Comparison of ENCODE assay signal across 27 cellular contexts in the genomic region with DNA sequence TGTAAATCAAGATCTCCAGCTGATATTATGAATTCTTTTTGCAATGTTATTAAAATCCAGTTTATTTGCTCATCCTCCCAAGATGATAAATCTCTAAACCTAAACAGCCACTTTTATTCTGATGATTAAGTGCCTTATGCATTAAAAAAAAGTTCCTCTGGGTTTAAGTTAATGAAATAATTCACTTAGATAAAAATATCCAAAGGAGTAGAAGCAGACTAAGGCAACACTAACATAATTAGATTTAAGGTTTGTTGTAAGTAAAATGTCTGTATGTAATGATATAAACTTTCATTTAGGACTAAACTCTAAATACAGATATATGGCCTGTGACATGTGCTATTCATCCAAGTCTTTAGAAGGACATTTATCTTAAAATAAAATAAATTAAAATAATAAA.
"Had no signal": no experiment of that assay in that cellular context is flagged by ENCODE, and none has a peak within 500 bp of the region (broad histone marks: within the 10 kb centered on the region; RNA-seq: fewer than 3 reads in every experiment).

No MANE protein-coding gene starts in this region.

- H3K27me3 ChIP-seq: neural progenitor cell, ovary, right lobe of liver, sigmoid colon, stomach, thyroid gland, tibial nerve, upper lobe of left lung, vagina had no signal

- H3K36me3 Mint-ChIP-seq: neural progenitor cell; stimulated activated effector memory CD8-positive, alpha-beta T cell treated with anti-CD3 and anti-CD28 coated beads, Interleukin-12 subunit alpha, Interleukin-12 subunit beta, amount 100 ng/mL, for 72 hours; stimulated activated naive B cell treated with anti-CD40 and anti-IgM and Interleukin-4, amounts not matched to agents 10 μg/mL and 1 μg/mL and 100 μg/mL, for 72 hours had no signal

- H2AFZ ChIP-seq: neural progenitor cell, parathyroid adenoma had no signal

- ATAC-seq: psoas muscle; right cardiac atrium; right lobe of liver; stimulated activated effector memory CD8-positive, alpha-beta T cell treated with anti-CD3 and anti-CD28 coated beads, Interleukin-12 subunit alpha, Interleukin-12 subunit beta, amount 100 ng/mL, for 72 hours; stimulated activated naive B cell treated with anti-CD40 and anti-IgM and Interleukin-4, amounts not matched to agents 10 μg/mL and 1 μg/mL and 100 μg/mL, for 72 hours had no signal

- H3K9ac ChIP-seq: neural progenitor cell, parathyroid adenoma had no signal

- H3K4me1 Mint-ChIP-seq: nephron; neural progenitor cell; stimulated activated effector memory CD8-positive, alpha-beta T cell treated with anti-CD3 and anti-CD28 coated beads, Interleukin-12 subunit alpha, Interleukin-12 subunit beta, amount 100 ng/mL, for 72 hours; stimulated activated naive B cell treated with anti-CD40 and anti-IgM and Interleukin-4, amounts not matched to agents 10 μg/mL and 1 μg/mL and 100 μg/mL, for 72 hours had no signal

- H3K4me3 Mint-ChIP-seq: nephron; neural progenitor cell; stimulated activated effector memory CD8-positive, alpha-beta T cell treated with anti-CD3 and anti-CD28 coated beads, Interleukin-12 subunit alpha, Interleukin-12 subunit beta, amount 100 ng/mL, for 72 hours; stimulated activated naive B cell treated with anti-CD40 and anti-IgM and Interleukin-4, amounts not matched to agents 10 μg/mL and 1 μg/mL and 100 μg/mL, for 72 hours; stimulated activated naive CD8-positive, alpha-beta T cell treated with anti-CD3 and anti-CD28 coated beads, Interleukin-15, Interleukin-2, amounts not matched to agents 100 ng/mL and 50 ng/mL, for 24 hours had no signal

- H3K79me2 ChIP-seq: parathyroid adenoma had no signal

- H3K27me3 Mint-ChIP-seq: progenitor cell of endocrine pancreas; stimulated activated naive B cell treated with anti-CD40 and anti-IgM and Interleukin-4, amounts not matched to agents 10 μg/mL and 1 μg/mL and 100 μg/mL, for 72 hours; stimulated activated naive CD8-positive, alpha-beta T cell treated with anti-CD3 and anti-CD28 coated beads, Interleukin-15, Interleukin-2, amounts not matched to agents 100 ng/mL and 50 ng/mL, for 24 hours had no signal

- H3K36me3 ChIP-seq: neural progenitor cell, ovary, right lobe of liver, sigmoid colon, stomach, thoracic aorta, thyroid gland, tibial nerve, upper lobe of left lung, vagina had no signal

- H3K9me3 ChIP-seq: ovary, psoas muscle, right lobe of liver, sigmoid colon, stomach, thoracic aorta, thyroid gland, tibial nerve, upper lobe of left lung, vagina had no signal

- H3K4me3 ChIP-seq: neural progenitor cell, ovary, psoas muscle, right lobe of liver, sigmoid colon, stomach, thoracic aorta, thyroid gland, tibial nerve, upper lobe of left lung, vagina had no signal

- H3K9me3 Mint-ChIP-seq: nephron; neural progenitor cell; stimulated activated naive CD8-positive, alpha-beta T cell treated with anti-CD3 and anti-CD28 coated beads, Interleukin-15, Interleukin-2, amounts not matched to agents 100 ng/mL and 50 ng/mL, for 24 hours had no signal

- FAIRE-seq: urothelium cell line had no signal

- H3K4me1 ChIP-seq: neural progenitor cell, parathyroid adenoma, psoas muscle, right lobe of liver, sigmoid colon, stomach, thyroid gland, tibial nerve, upper lobe of left lung, vagina had no signal

- DNase-seq: occipital lobe; ovary; posterior cingulate gyrus; psoas muscle; right cardiac atrium; right lobe of liver; sigmoid colon; small intestine; stimulated activated CD4-positive, alpha-beta T cell treated with anti-CD3 and anti-CD28 coated beads, Interleukin-15, amount 100 ng/mL, for 24 hours; stimulated activated CD4-positive, alpha-beta T cell treated with anti-CD3 and anti-CD28 coated beads, Interleukin-2, amount 100 ng/mL, for 24 hours; stimulated activated CD4-positive, alpha-beta T cell treated with anti-CD3 and anti-CD28 coated beads, Interleukin-2, amount 100 ng/mL, for 48 hours; stimulated activated CD4-positive, alpha-beta T cell treated with anti-CD3 and anti-CD28 coated beads, Interleukin-4, amount 100 ng/mL, for 24 hours; stimulated activated naive B cell treated with anti-CD40 and anti-IgM and Interleukin-4, amounts not matched to agents 10 μg/mL and 1 μg/mL and 100 μg/mL, for 72 hours; stimulated activated naive CD4-positive, alpha-beta T cell treated with Interleukin-2 at 50 U/mL for 16 hours; stomach; thyroid gland; upper lobe of left lung had no signal

- H3K4me2 ChIP-seq: neural progenitor cell had no signal

- H3K27ac Mint-ChIP-seq: nephron; neural progenitor cell; progenitor cell of endocrine pancreas; stimulated activated effector memory CD8-positive, alpha-beta T cell treated with anti-CD3 and anti-CD28 coated beads, Interleukin-12 subunit alpha, Interleukin-12 subunit beta, amount 100 ng/mL, for 72 hours; stimulated activated naive B cell treated with anti-CD40 and anti-IgM and Interleukin-4, amounts not matched to agents 10 μg/mL and 1 μg/mL and 100 μg/mL, for 72 hours; stimulated activated naive CD8-positive, alpha-beta T cell treated with anti-CD3 and anti-CD28 coated beads, Interleukin-15, Interleukin-2, amounts not matched to agents 100 ng/mL and 50 ng/mL, for 24 hours had no signal

- H3K27ac ChIP-seq: neural progenitor cell, ovary, parathyroid adenoma, psoas muscle, right lobe of liver, sigmoid colon, stomach, thoracic aorta, thyroid gland, tibial nerve, upper lobe of left lung, vagina had no signal
